1 cellular context compared by ENCODE assay signal in the genomic region with DNA sequence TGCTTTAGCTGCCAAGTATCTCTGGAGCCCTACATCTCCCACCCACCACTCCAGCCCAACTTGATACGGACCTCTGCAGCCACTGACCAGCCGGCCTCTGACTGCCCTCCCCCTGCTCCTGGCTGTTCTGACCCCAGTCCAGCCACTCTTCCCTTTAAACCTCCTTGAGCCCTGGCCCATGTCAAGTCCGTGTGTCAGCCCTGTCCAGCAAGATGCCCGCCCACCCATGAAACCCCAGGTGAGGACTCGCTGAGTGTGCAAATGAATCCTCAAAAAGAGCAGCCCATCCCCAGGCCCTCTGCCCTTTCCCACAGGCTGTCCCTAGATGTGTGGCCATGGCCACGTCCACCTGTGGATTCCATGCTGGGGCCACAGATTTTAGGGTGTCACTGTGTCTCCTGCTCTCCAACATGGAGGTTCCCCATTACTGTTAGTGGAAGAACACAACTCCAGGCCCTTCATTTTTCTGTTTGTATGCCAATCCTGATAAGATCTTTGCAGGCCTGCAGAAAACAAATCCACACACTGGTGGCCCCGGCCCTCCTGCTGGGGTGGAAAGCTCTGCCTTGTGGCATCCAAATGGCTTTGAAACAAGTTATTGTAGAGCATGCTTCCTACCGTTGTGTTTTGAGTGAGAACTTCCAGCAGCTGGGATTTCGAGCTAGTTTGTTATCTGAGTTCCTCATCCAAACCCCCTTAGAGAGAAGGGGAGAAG.
TF ChIP-seq lines count a peak whose summit lies in the region.

No MANE protein-coding gene starts in this region.

TF ChIP-seq in IMR-90, 13 proteins besides CTCF, POLR2A, EP300 and RAD21:
- TF ChIP-seq SMC3 (IDR thresholded peaks at IDR 0.05; ENCODE audit: low read depth, low read length) (no peak), FOS (IDR thresholded peaks at IDR 0.05; ENCODE audit: low read depth, low read length) (no peak), RCOR1 (IDR thresholded peaks at IDR 0.05; ENCODE audit: insufficient replicate concordance, low read length) (no peak), BHLHE40 (IDR thresholded peaks at IDR 0.05; ENCODE audit: low read depth, low read length) (no peak), CEBPB (IDR thresholded peaks at IDR 0.05; ENCODE audit: low read depth, low read length) (no peak), MXI1 (IDR thresholded peaks at IDR 0.05; ENCODE audit: borderline replicate concordance, low read depth, low read length) (no peak), NFE2L2 (IDR thresholded peaks at IDR 0.05; ENCODE audit: low read depth, low read length) (no peak), CHD1 (IDR thresholded peaks at IDR 0.05; ENCODE audit: low read depth, low read length) (no peak), RFX5 (IDR thresholded peaks at IDR 0.05; ENCODE audit: low read depth, low read length) (no peak), MAFK (IDR thresholded peaks at IDR 0.05; ENCODE audit: low read depth, low read length) (no peak), MAZ (IDR thresholded peaks at IDR 0.05; ENCODE audit: borderline replicate concordance, low read depth, low read length) (no peak)
- TF ChIP-seq, protein P1, sequence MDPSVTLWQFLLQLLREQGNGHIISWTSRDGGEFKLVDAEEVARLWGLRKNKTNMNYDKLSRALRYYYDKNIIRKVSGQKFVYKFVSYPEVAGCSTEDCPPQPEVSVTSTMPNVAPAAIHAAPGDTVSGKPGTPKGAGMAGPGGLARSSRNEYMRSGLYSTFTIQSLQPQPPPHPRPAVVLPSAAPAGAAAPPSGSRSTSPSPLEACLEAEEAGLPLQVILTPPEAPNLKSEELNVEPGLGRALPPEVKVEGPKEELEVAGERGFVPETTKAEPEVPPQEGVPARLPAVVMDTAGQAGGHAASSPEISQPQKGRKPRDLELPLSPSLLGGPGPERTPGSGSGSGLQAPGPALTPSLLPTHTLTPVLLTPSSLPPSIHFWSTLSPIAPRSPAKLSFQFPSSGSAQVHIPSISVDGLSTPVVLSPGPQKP (IDR thresholded peaks at IDR 0.05; ENCODE audit: borderline replicate concordance, low read depth, low read length): no peak
- TF ChIP-seq, protein P2, sequence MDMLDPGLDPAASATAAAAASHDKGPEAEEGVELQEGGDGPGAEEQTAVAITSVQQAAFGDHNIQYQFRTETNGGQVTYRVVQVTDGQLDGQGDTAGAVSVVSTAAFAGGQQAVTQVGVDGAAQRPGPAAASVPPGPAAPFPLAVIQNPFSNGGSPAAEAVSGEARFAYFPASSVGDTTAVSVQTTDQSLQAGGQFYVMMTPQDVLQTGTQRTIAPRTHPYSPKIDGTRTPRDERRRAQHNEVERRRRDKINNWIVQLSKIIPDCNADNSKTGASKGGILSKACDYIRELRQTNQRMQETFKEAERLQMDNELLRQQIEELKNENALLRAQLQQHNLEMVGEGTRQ (IDR thresholded peaks at IDR 0.05; ENCODE audit: low read depth, low read length): no peak
